11 cellular contexts compared by ENCODE assay signal in the genomic region with DNA sequence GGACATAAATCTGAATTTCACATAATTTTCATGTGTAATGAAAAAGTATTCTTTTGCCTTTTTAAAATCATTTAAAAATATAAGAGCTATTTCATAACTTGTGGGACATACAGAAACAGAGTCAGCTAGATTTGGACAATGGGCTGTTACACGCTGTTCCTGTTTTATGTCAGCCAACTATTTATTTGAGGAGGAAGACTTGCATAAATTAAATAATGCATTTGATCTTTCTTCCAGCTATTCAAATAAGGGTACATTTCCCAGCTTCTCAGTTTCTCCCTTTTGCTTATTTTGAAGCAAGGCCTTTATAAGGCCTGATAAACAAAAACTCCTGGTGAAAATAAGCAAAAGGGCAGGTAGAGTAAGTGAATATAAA. TPM values are rescaled to one million over a fixed set of nuclear protein-coding genes. Genes with fewer than 3 reads are reported as not detected.
A peak's percentile ranks its signal among the peaks of the same experiment; 100 is the strongest.
DNase-seq lines count a peak whose midpoint lies in the region; ATAC-seq and TF ChIP-seq lines count a peak whose summit lies in the region.
"Had no signal": no experiment of that assay in that cellular context is flagged by ENCODE, and none has a peak within 500 bp of the region (broad histone marks: within the 10 kb centered on the region; RNA-seq: fewer than 3 reads in every experiment).

No MANE protein-coding gene starts in this region.

- no peak overlapping the region for H2BK12ac ChIP-seq in neuronal stem cell (ENCODE audit: low read length)

- H3K4me3 ChIP-seq in cardiac muscle cell: no peak overlapping the region
- peak overlapping the region; percentile 4 to 87 (median 28) for H3K4me3 ChIP-seq in esophagus muscularis mucosa
- no peak overlapping the region for H3K4me3 ChIP-seq in neuronal stem cell (ENCODE audit: low read length in 2 of 2)
- H3K4me3 ChIP-seq in upper lobe of left lung: peak overlapping the region in 2 of 4 donors; percentile 1 to 11

- TF ChIP-seq EP300 in esophagus muscularis mucosa (IDR thresholded peaks at IDR 0.05) (no peak), upper lobe of left lung (IDR thresholded peaks at IDR 0.05) (no peak)

- no peaks in the 10 kb centered on the region for H3K36me3 ChIP-seq in cardiac muscle cell
- H3K36me3 ChIP-seq in esophagus muscularis mucosa: peaks cover 0 to 13% (median 6%) of the 10 kb centered on the region in 4 donors
- no peaks in the 10 kb centered on the region for H3K36me3 ChIP-seq in neuronal stem cell (replicated peaks in 1 of 2; ENCODE audit: control insufficient read depth in 2 of 2, insufficient read depth in 2 of 2, low read length in 2 of 2)
- peaks cover 0 to 16% (median 0%) of the 10 kb centered on the region in 4 donors for H3K36me3 ChIP-seq in upper lobe of left lung

- TF ChIP-seq POLR2A in esophagus muscularis mucosa (IDR thresholded peaks at IDR 0.05; ENCODE audit: low read depth) (no peak), upper lobe of left lung (IDR thresholded peaks at IDR 0.05) (no peak)

- H3K9ac ChIP-seq in neuronal stem cell (ENCODE audit: low read depth, low read length, poor library complexity): no peak overlapping the region

- H2AFZ ChIP-seq in neuronal stem cell (ENCODE audit: low read length): peak overlapping the region; percentile 57

- no peak overlapping the region for H2BK15ac ChIP-seq in neuronal stem cell (ENCODE audit: low read length)

- no peak overlapping the region for H2AK5ac ChIP-seq in neuronal stem cell (ENCODE audit: low read depth, low read length)

- H4K91ac ChIP-seq in neuronal stem cell (ENCODE audit: low read depth, low read length, poor library complexity): no peak overlapping the region

- ATAC-seq in upper lobe of left lung (ENCODE audit: low FRiP score in 2 of 2) (peak in 1 of 2 donors; percentile 13), HG02623 (IDR thresholded peaks at IDR 0.05; ENCODE audit: unreplicated experiment) (no peak), GM19397 (IDR thresholded peaks at IDR 0.05; ENCODE audit: unreplicated experiment) (no peak)

- no peak overlapping the region for H2BK5ac ChIP-seq in neuronal stem cell (ENCODE audit: low read length)

- H3K4ac ChIP-seq in neuronal stem cell (ENCODE audit: low read length): no peak overlapping the region

- intact Hi-C loops in cardiac septum (cut with DNase I) (no loop called here), esophagus muscularis mucosa (cut with DNase I) (no loop called here)

- 10% methylated on average over 1 of the region's 1 CpG for WGBS in esophagus muscularis mucosa
- no CpG with 5 or more reads among the region's 1 CpG for WGBS in neuronal stem cell (ENCODE audit: extremely low coverage in 2 of 2, insufficient read length in 2 of 2, insufficient replicate concordance in 1 of 2), 2 donors
- 4 to 13% methylated on average over 1 of the region's 1 CpG for WGBS in upper lobe of left lung, 2 donors

- no peak overlapping the region for H3K4me2 ChIP-seq in neuronal stem cell (ENCODE audit: insufficient read depth, low read length, poor library complexity, severe bottlenecking)

- H3K18ac ChIP-seq in neuronal stem cell (ENCODE audit: low read length): no peak overlapping the region

- H4K8ac ChIP-seq in neuronal stem cell (ENCODE audit: low read depth, low read length): no peak overlapping the region

- no peak overlapping the region for H3K23ac ChIP-seq in neuronal stem cell (ENCODE audit: low read depth, low read length, poor library complexity)

- DNase-seq in cardiac muscle cell (ENCODE audit: low read depth in 1 of 2, low spot score in 1 of 2): no peak
- no peak for DNase-seq in cardiac septum (ENCODE audit: low spot score)
- DNase-seq in esophagus muscularis mucosa (ENCODE audit: extremely low spot score): no peak
- no peak for DNase-seq in neuronal stem cell (ENCODE audit: low spot score)
- DNase-seq in upper lobe of left lung: no peak
- DNase-seq in effector CD8-positive, alpha-beta T cell (lab: John Stamatoyannopoulos, UW): no peak
- DNase-seq: activated CD8-positive, alpha-beta memory T cell treated with anti-CD3 and anti-CD28 coated beads, Interleukin-2, amount 50 U/mL, for 4 hours; NCI-H2029 treated with DMSO at 0.1 percent for 48 hours; T1000 had no signal

- no peaks in the 10 kb centered on the region for H3K27me3 ChIP-seq in cardiac muscle cell
- H3K27me3 ChIP-seq in esophagus muscularis mucosa: no peaks in the 10 kb centered on the region
- no peaks in the 10 kb centered on the region for H3K27me3 ChIP-seq in neuronal stem cell (ENCODE audit: control insufficient read depth in 3 of 3, insufficient read depth in 3 of 3, low read depth in 1 of 3, low read length in 3 of 3)
- no peaks in the 10 kb centered on the region for H3K27me3 ChIP-seq in upper lobe of left lung

- H3K9me3 ChIP-seq in cardiac muscle cell (ENCODE audit: low read depth) (no peaks in the 10 kb centered on the region), esophagus muscularis mucosa (no peaks in the 10 kb centered on the region), neuronal stem cell (replicated peaks in 1 of 2; ENCODE audit: control insufficient read depth in 2 of 2, insufficient read depth in 1 of 2, low read depth in 1 of 2, low read length in 2 of 2) (no peaks in the 10 kb centered on the region), upper lobe of left lung (no peaks in the 10 kb centered on the region)

- H2BK120ac ChIP-seq in neuronal stem cell (ENCODE audit: low read depth, low read length): no peak overlapping the region

- H3K79me1 ChIP-seq in neuronal stem cell (ENCODE audit: low read depth, low read length): no peaks in the 10 kb centered on the region

- H3K4me1 ChIP-seq in cardiac muscle cell (ENCODE audit: low read depth) (peaks cover 45% of the 10 kb centered on the region), esophagus muscularis mucosa (peaks cover 78 to 100% (median 96%) of the 10 kb centered on the region in 4 donors), neuronal stem cell (ENCODE audit: control insufficient read depth in 2 of 2, insufficient read depth in 1 of 2, low read depth in 1 of 2, low read length in 2 of 2) (peaks cover 2 to 3% of the 10 kb centered on the region in 2 donors), upper lobe of left lung (peaks cover 87 to 97% (median 90%) of the 10 kb centered on the region in 4 donors)

- no peak for TF ChIP-seq CTCF in cardiac muscle cell (IDR thresholded peaks at IDR 0.05; ENCODE audit: low read depth, low read length)
- no peak for TF ChIP-seq CTCF in esophagus muscularis mucosa (IDR thresholded peaks at IDR 0.05)
- TF ChIP-seq CTCF in upper lobe of left lung (IDR thresholded peaks at IDR 0.05): no peak

- H3K14ac ChIP-seq in neuronal stem cell (ENCODE audit: low read length): no peak overlapping the region

- H3K27ac ChIP-seq in cardiac muscle cell (peak overlapping the region; percentile 50), esophagus muscularis mucosa (replicated peaks in 1 of 4) (peak overlapping the region; percentile 94 to 97 (median 96)), neuronal stem cell (replicated peaks; ENCODE audit: low read length) (no peak overlapping the region), upper lobe of left lung (peak overlapping the region; percentile 56 to 99 (median 95))

RNA-seq across cellular contexts. Expression of a gene that starts 6.5 kb away (rescaled TPM):
- total RNA-seq in cardiac muscle cell (11.2 and 13.6 TPM in 2 replicates), cardiac septum (191 TPM), esophagus muscularis mucosa (100 to 1,000 TPM; 250 to 554 (median 444) TPM), upper lobe of left lung (100 to 1,000 TPM in 5 of 6 donors, 10 to 100 TPM in 1; 96.4 to 480 (median 362) TPM)
- polyA plus RNA-seq in cardiac muscle cell: 11.7 and 19.5 TPM in 2 replicates
- polyA plus RNA-seq in neuronal stem cell (2013, experiment 1 of 2): 29.9 TPM
- polyA plus RNA-seq in neuronal stem cell (2013, experiment 2 of 2): 33.0 TPM

Comparison
In these comparisons a context has a peak if more than half of its experiments do, and no peak if none do; other contexts are left out.
1. H3K4me3 ChIP-seq: peak in esophagus muscularis mucosa (4 of 4); none in cardiac muscle cell (single experiment) and neuronal stem cell (0 of 2).